Comparison of ENCODE assay signal across 16 cellular contexts in genomic region chr6:25359891-25360290, GRCh38.
DNase-seq lines count a peak whose midpoint lies in the region; ATAC-seq and TF ChIP-seq lines count a peak whose summit lies in the region.
"Had no signal": no experiment of that assay in that cellular context is flagged by ENCODE, and none has a peak within 500 bp of the region (broad histone marks: within the 10 kb centered on the region; RNA-seq: fewer than 3 reads in every experiment).

No MANE protein-coding gene starts in this region.

- H3K4me3 ChIP-seq in PC-9: no peak overlapping the region
- H3K4me3 ChIP-seq: psoas muscle had no signal

- H3K27me3 ChIP-seq in PC-9 (ENCODE audit: insufficient read depth, low read depth): no peaks in the 10 kb centered on the region

- peak overlapping the region; percentile 12 for H3K4me3 Mint-ChIP-seq in osteocyte (ENCODE audit: unreplicated experiment)

- DNase-seq in G401 (ENCODE audit: low spot score): peak; percentile 34
- peak; percentile 29 for DNase-seq in NCI-H345 (lab: John Stamatoyannopoulos, UW)
- peak in 1 of 61 donors; percentile 19 for DNase-seq in caudate nucleus (lab: John Stamatoyannopoulos, UW)
- no peak for DNase-seq in osteocyte (ENCODE audit: extremely low spot score, unreplicated experiment)
- no peak for DNase-seq in EL
- DNase-seq in PC-9: no peak
- DNase-seq: activated CD4-positive, alpha-beta T cell treated with anti-CD3 and anti-CD28 coated beads for 1 hour; activated T-cell treated with anti-CD3 and anti-CD28 coated beads, Interleukin-2, amount 50 U/mL, for 48 hours; erythroblast; KG1; stimulated activated CD4-positive, alpha-beta T cell treated with anti-CD3 and anti-CD28 coated beads, Interleukin-4, amount 100 ng/mL, for 1 hour; stimulated activated naive CD4-positive, alpha-beta T cell had no signal

- CTCF ChIA-PET in PC-9 (lab: Charles Lee): no interaction called here

- no peaks in the 10 kb centered on the region for H3K36me3 Mint-ChIP-seq in osteocyte (ENCODE audit: unreplicated experiment)

- H3K4me2 ChIP-seq in PC-9: no peak overlapping the region

- peaks cover 12% of the 10 kb centered on the region; the same call in 1 of the 2 replicates for H3K79me2 ChIP-seq in PC-9 (ENCODE audit: low read depth)

- H3K27ac ChIP-seq in caudate nucleus (ENCODE audit: low read depth, low read length) (peak overlapping the region; percentile 6), PC-9 (no peak overlapping the region)
- H3K27ac ChIP-seq: C4-2B had no signal

- no peaks in the 10 kb centered on the region for H3K9me2 ChIP-seq in PC-9 (ENCODE audit: insufficient read depth)

- H3K36me3 ChIP-seq in PC-9 (ENCODE audit: low read depth): no peaks in the 10 kb centered on the region

- 0 out of 2 replicates have a peak, but pooled peaks cover 8% of the 10 kb centered on the region for H3F3A ChIP-seq in PC-9 (ENCODE audit: insufficient read depth, low read depth)

- no peaks in the 10 kb centered on the region for H3K9me3 ChIP-seq in PC-9 (ENCODE audit: insufficient read depth, low read depth)
- H3K9me3 ChIP-seq: psoas muscle had no signal

- peaks cover 40% of the 10 kb centered on the region for H3K4me1 Mint-ChIP-seq in osteocyte (ENCODE audit: unreplicated experiment)

- no TSS peak for BruUV-seq in PC-9 (replicated peaks; lab: Mats Ljungman, UMichigan)

- H3K9me3 Mint-ChIP-seq in osteocyte (ENCODE audit: unreplicated experiment): no peaks in the 10 kb centered on the region

- POLR2A ChIA-PET in PC-9 (lab: Charles Lee; ENCODE audit: unreplicated experiment): no interaction called here

- H2AFZ ChIP-seq in PC-9: no peak overlapping the region

- no peaks in the 10 kb centered on the region for H4K20me1 ChIP-seq in PC-9 (ENCODE audit: insufficient read depth)

- in situ Hi-C loops in G401 (cut with HindIII; ENCODE audit: low sequenced_read_pairs): no loop called here

- no peaks in the 10 kb centered on the region for H3K27me3 Mint-ChIP-seq in osteocyte (ENCODE audit: unreplicated experiment)

- no peaks in the 10 kb centered on the region for H3K4me1 ChIP-seq in PC-9 (replicated peaks; ENCODE audit: insufficient read depth)
- H3K4me1 ChIP-seq: psoas muscle had no signal

- intact Hi-C loops in PC-9 (cut with micrococcal nuclease; ENCODE audit: unreplicated experiment): no loop called here

- no peak for TF ChIP-seq CTCF in osteocyte (IDR thresholded peaks at IDR 0.05)
- TF ChIP-seq CTCF in PC-9 (conservative IDR thresholded peaks at IDR 0.05): no peak

- ATAC-seq in GM18511 (IDR thresholded peaks at IDR 0.05; ENCODE audit: unreplicated experiment): no peak
- no peak for ATAC-seq in GM21619 (IDR thresholded peaks at IDR 0.05; ENCODE audit: unreplicated experiment)

- peak overlapping the region; percentile 97 for H3K27ac Mint-ChIP-seq in osteocyte (ENCODE audit: unreplicated experiment)

Comparison
In these comparisons a context has a peak if more than half of its experiments do, and no peak if none do; other contexts are left out.
1. DNase-seq: peak in G401 (single experiment) and NCI-H345 (single experiment); none in osteocyte (single experiment), EL (single experiment) and PC-9 (0 of 2).